11 cellular contexts compared by ENCODE assay signal in genomic region chr1:25287164-25287563, GRCh38. TPM values are rescaled to one million over a fixed set of nuclear protein-coding genes. Genes with fewer than 3 reads are reported as not detected.
"Had no signal": no experiment of that assay in that cellular context is flagged by ENCODE, and none has a peak within 500 bp of the region (broad histone marks: within the 10 kb centered on the region; RNA-seq: fewer than 3 reads in every experiment).

No MANE protein-coding gene starts in this region.

RNA-seq across cellular contexts. Expression of gene RHD, which starts 14.9 kb away (rescaled TPM):
- total RNA-seq: fibroblast of lung, glomerular endothelial cell, heart left ventricle, lower leg skin, mammary epithelial cell, mucosa of descending colon, ovary, posterior vena cava, suprapubic skin had no signal
- polyA plus RNA-seq: esophagus, fibroblast of lung, heart left ventricle, mammary epithelial cell, ovary, sigmoid colon had no signal
